ENCODE assay signal across 20 cellular contexts in genomic region chr4:109611045-109611616, GRCh38. TPM values are rescaled to one million over a fixed set of nuclear protein-coding genes. Genes with fewer than 3 reads are reported as not detected.
DNase-seq lines count a peak whose midpoint lies in the region; ATAC-seq, FAIRE-seq and TF ChIP-seq lines count a peak whose summit lies in the region.
"Had no signal": no experiment of that assay in that cellular context is flagged by ENCODE, and none has a peak within 500 bp of the region (broad histone marks: within the 10 kb centered on the region; RNA-seq: fewer than 3 reads in every experiment).

No MANE protein-coding gene starts in this region.

- no peaks in the 10 kb centered on the region for H3K9me3 ChIP-seq in fibroblast of lung (ENCODE audit: control insufficient read depth, insufficient read depth, low read depth, low read length)
- no peaks in the 10 kb centered on the region for H3K9me3 ChIP-seq in pancreas
- H3K9me3 ChIP-seq: vagina had no signal

- DNase-seq in activated naive CD8-positive, alpha-beta T cell treated with anti-CD3 and anti-CD28 coated beads for 36 hours = no peak
- DNase-seq in RPMI7951 (ENCODE audit: low read depth) (peak; percentile 36), fibroblast of lung (ENCODE audit: low read depth in 2 of 2) (peak in 1 of 2 donors; percentile 33), pulmonary artery endothelial cell (ENCODE audit: low read depth, low spot score) (peak; percentile 4), NCI-H1436 treated with DMSO at 0.1 percent for 48 hours (lab: John Stamatoyannopoulos, UW) (no peak), 8988T (no peak), pancreas (no peak)
- DNase-seq: activated CD4-positive, alpha-beta memory T cell treated with anti-CD3 and anti-CD28 coated beads for 36 hours; activated T-cell treated with anti-CD3 and anti-CD28 coated beads, Interleukin-2, amount 50 U/mL, for 24 hours; caudate nucleus; CD8-positive, alpha-beta memory T cell; effector memory CD4-positive, alpha-beta T cell; left ventricle myocardium superior; NCI-H2081; NCI-H69; ovary; stimulated activated CD4-positive, alpha-beta T cell treated with anti-CD3 and anti-CD28 coated beads, Interleukin-2, amount 100 ng/mL, for 48 hours had no signal

- peak overlapping the region; percentile 5 for H3K9ac ChIP-seq in fibroblast of lung (ENCODE audit: insufficient read depth, low read length)

- no peak for ATAC-seq in pancreas
- ATAC-seq: left ventricle myocardium superior, Panc1 had no signal

- H3K36me3 Mint-ChIP-seq in activated naive CD8-positive, alpha-beta T cell = peaks cover 29% of the 10 kb centered on the region
- H3K36me3 Mint-ChIP-seq in activated naive CD8-positive, alpha-beta T cell treated with anti-CD3 and anti-CD28 coated beads for 36 hours = peaks cover 69% of the 10 kb centered on the region

- no peaks in the 10 kb centered on the region for H4K20me1 ChIP-seq in fibroblast of lung (ENCODE audit: control insufficient read depth, extremely low read depth, insufficient read depth, low read length)

- intact Hi-C loops in pancreas (cut with DNase I) = no loop called here

- H3K4me1 ChIP-seq in fibroblast of lung (ENCODE audit: control insufficient read depth, extremely low read depth, insufficient read depth, low read length) (no peaks in the 10 kb centered on the region), pancreas (no peaks in the 10 kb centered on the region)
- H3K4me1 ChIP-seq: vagina had no signal

- no peak overlapping the region for H3K4me2 ChIP-seq in fibroblast of lung (ENCODE audit: extremely low read depth, insufficient read depth, low read length)

- H3K4me1 Mint-ChIP-seq in activated naive CD8-positive, alpha-beta T cell (ENCODE audit: low read depth) = peaks cover 81% of the 10 kb centered on the region
- peaks cover 52% of the 10 kb centered on the region for H3K4me1 Mint-ChIP-seq in activated naive CD8-positive, alpha-beta T cell treated with anti-CD3 and anti-CD28 coated beads for 36 hours

- FAIRE-seq in pancreas (lab: Jason Lieb, UNC) = no peak

- peak overlapping the region; percentile 46 for H3K27ac Mint-ChIP-seq in activated naive CD8-positive, alpha-beta T cell
- no peak overlapping the region for H3K27ac Mint-ChIP-seq in activated naive CD8-positive, alpha-beta T cell treated with anti-CD3 and anti-CD28 coated beads for 36 hours
- H3K27ac Mint-ChIP-seq: activated CD4-positive, alpha-beta memory T cell treated with anti-CD3 and anti-CD28 coated beads for 36 hours; activated T-cell treated with anti-CD3 and anti-CD28 coated beads, Interleukin-2, amount 50 U/mL, for 24 hours had no signal

- H3K27me3 ChIP-seq in fibroblast of lung (ENCODE audit: control insufficient read depth, insufficient read depth, low read length) (no peaks in the 10 kb centered on the region), pancreas (no peaks in the 10 kb centered on the region)
- H3K27me3 ChIP-seq: ovary, vagina had no signal

- peaks cover 11% of the 10 kb centered on the region for H3K9me3 Mint-ChIP-seq in activated naive CD8-positive, alpha-beta T cell (ENCODE audit: low read depth)
- H3K9me3 Mint-ChIP-seq in activated naive CD8-positive, alpha-beta T cell treated with anti-CD3 and anti-CD28 coated beads for 36 hours = peaks cover 17% of the 10 kb centered on the region

- no peaks in the 10 kb centered on the region for H3K79me2 ChIP-seq in fibroblast of lung (ENCODE audit: control insufficient read depth, insufficient read depth, low read length)

- H2AFZ ChIP-seq in fibroblast of lung (ENCODE audit: low read length) = no peak overlapping the region

- H3K27ac ChIP-seq in fibroblast of lung (ENCODE audit: insufficient read depth, low read length) (no peak overlapping the region), pancreas (no peak overlapping the region)
- H3K27ac ChIP-seq: ovary, vagina had no signal

- no peaks in the 10 kb centered on the region for H3K36me3 ChIP-seq in fibroblast of lung (ENCODE audit: control insufficient read depth, insufficient read depth, low read length)
- no peaks in the 10 kb centered on the region for H3K36me3 ChIP-seq in pancreas
- H3K36me3 ChIP-seq: ovary, vagina had no signal

- TF ChIP-seq CTCF in fibroblast of lung (conservative IDR thresholded peaks at IDR 0.05 in 1 of 2, IDR thresholded peaks at IDR 0.05 in 1 of 2; ENCODE audit: low read depth in 1 of 2, low read length in 2 of 2) (no peak), pancreas (IDR thresholded peaks at IDR 0.05) (no peak)

- H3K4me3 ChIP-seq in fibroblast of lung (replicated peaks in 1 of 4; ENCODE audit: control extremely low read depth in 1 of 4, insufficient read depth in 1 of 4, low read depth in 3 of 4, low read length in 4 of 4) (no peak overlapping the region), pancreas (no peak overlapping the region)
- H3K4me3 ChIP-seq: ovary, vagina had no signal

- no peak overlapping the region for H3K4me3 Mint-ChIP-seq in activated naive CD8-positive, alpha-beta T cell
- no peak overlapping the region for H3K4me3 Mint-ChIP-seq in activated naive CD8-positive, alpha-beta T cell treated with anti-CD3 and anti-CD28 coated beads for 36 hours
- H3K4me3 Mint-ChIP-seq: activated CD4-positive, alpha-beta memory T cell treated with anti-CD3 and anti-CD28 coated beads for 36 hours; activated T-cell treated with anti-CD3 and anti-CD28 coated beads, Interleukin-2, amount 50 U/mL, for 24 hours; CD8-positive, alpha-beta memory T cell had no signal

- H3K27me3 Mint-ChIP-seq in activated naive CD8-positive, alpha-beta T cell = no peaks in the 10 kb centered on the region
- no peaks in the 10 kb centered on the region for H3K27me3 Mint-ChIP-seq in activated naive CD8-positive, alpha-beta T cell treated with anti-CD3 and anti-CD28 coated beads for 36 hours
- H3K27me3 Mint-ChIP-seq: activated CD4-positive, alpha-beta memory T cell treated with anti-CD3 and anti-CD28 coated beads for 36 hours; activated T-cell treated with anti-CD3 and anti-CD28 coated beads, Interleukin-2, amount 50 U/mL, for 24 hours; CD8-positive, alpha-beta memory T cell had no signal

RNA-seq across cellular contexts. Expression of gene MCUB, which starts 51.1 kb away (rescaled TPM):
- 10 to 100 TPM; 72.7 to 76.1 TPM for total RNA-seq in activated naive CD8-positive, alpha-beta T cell treated with anti-CD3 and anti-CD28 coated beads for 36 hours
- total RNA-seq in RPMI7951 (2014; rRNA removed; shearing (Covaris generic)) = 47.5 and 51.3 TPM in 2 replicates
- total RNA-seq in fibroblast of lung (20.3 and 20.6 TPM in 2 replicates), pulmonary artery endothelial cell (48.6 and 73.6 TPM in 2 replicates), pancreas (1 to 10 TPM in 5 of 6 donors, under 1 TPM in 1; 0.88 to 6.5 (median 2.2) TPM)
- polyA plus RNA-seq in fibroblast of lung (19.0 and 27.4 TPM in 2 replicates), pancreas (1 to 10 TPM; 2.7 to 6.4 TPM)
- polyA plus RNA-seq in fibroblast of lung (2012) = 27.4 and 35.5 TPM in 2 replicates
- 2.0 and 2.7 TPM in 2 replicates for polyA minus RNA-seq in fibroblast of lung (ENCODE audit: low replicate concordance)

Comparison
In these comparisons a context has a peak if more than half of its experiments do, and no peak if none do; other contexts are left out.
1. DNase-seq: peak in RPMI7951 (single experiment) and pulmonary artery endothelial cell (single experiment); none in activated naive CD8-positive, alpha-beta T cell treated with anti-CD3 and anti-CD28 coated beads for 36 hours (single experiment), NCI-H1436 treated with DMSO at 0.1 percent for 48 hours (single experiment), 8988T (single experiment) and pancreas (0 of 6).